In the genomic region with DNA sequence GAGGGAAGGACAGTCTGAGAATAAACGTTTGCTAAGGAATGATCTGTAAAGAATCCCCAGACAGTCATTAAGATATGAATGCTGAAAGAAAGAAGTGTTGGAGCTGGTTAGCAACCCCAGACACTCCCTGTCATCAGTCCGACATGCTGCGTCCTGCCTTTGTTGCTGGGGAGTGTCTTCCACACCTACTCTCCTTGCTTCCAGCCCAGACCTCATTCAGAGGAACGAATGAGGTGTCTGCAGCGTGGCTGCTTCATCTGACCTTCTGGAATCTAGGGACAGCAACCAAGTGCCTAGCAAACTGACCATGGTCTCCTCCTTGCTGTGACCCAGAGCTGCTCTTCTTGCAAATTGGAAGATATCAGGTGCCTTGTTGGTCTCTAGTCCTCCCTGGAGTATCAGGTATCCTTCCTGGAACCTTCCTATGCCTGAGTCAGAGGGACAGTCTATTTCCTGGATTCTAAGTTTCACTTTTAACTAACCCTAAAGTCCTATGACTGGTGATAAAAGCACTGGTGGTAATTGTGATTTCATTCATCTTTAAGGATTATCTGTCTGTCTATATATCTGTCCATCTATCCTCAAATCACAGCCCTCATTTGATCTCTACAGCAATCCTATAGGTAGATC, we compare ENCODE assay signal across 20 cellular contexts. TPM values are rescaled to one million over a fixed set of nuclear protein-coding genes. Genes with fewer than 3 reads are reported as not detected.
DNase-seq lines count a peak whose midpoint lies in the region; ATAC-seq and TF ChIP-seq lines count a peak whose summit lies in the region.
"Had no signal": no experiment of that assay in that cellular context is flagged by ENCODE, and none has a peak within 500 bp of the region (broad histone marks: within the 10 kb centered on the region; RNA-seq: fewer than 3 reads in every experiment).

No MANE protein-coding gene starts in this region.

- H3K27me3 ChIP-seq in MM.1S (replicated peaks; ENCODE audit: insufficient read depth, low read length) = no peaks in the 10 kb centered on the region
- H3K27me3 ChIP-seq in osteoblast (ENCODE audit: insufficient read depth, low read length) = no peaks in the 10 kb centered on the region
- H3K27me3 ChIP-seq: body of pancreas had no signal

- H3K4me2 ChIP-seq in MM.1S (ENCODE audit: low read depth, low read length) = peak overlapping the region; percentile 13; the same call in 1 of the 2 replicates
- peak overlapping the region; percentile 46 for H3K4me2 ChIP-seq in osteoblast (ENCODE audit: insufficient read depth, low read length)

- ATAC-seq in GM19035 (IDR thresholded peaks at IDR 0.05; ENCODE audit: unreplicated experiment) = no peak
- ATAC-seq: activated CD4-positive, alpha-beta T cell treated with anti-CD3 and anti-CD28 coated beads for 36 hours; body of pancreas; lower lobe of right lung; naive thymus-derived CD8-positive, alpha-beta T cell; stimulated activated naive CD8-positive, alpha-beta T cell treated with anti-CD3 and anti-CD28 coated beads, Interleukin-15, amount 100 ng/mL, for 72 hours had no signal

- H2AFZ ChIP-seq in MM.1S (ENCODE audit: low read length) (no peak overlapping the region), osteoblast (ENCODE audit: low read length) (no peak overlapping the region)

- DNase-seq in DMS53 treated with DMSO at 0.1 percent for 48 hours (lab: John Stamatoyannopoulos, UW; ENCODE audit: unreplicated experiment) (peak; percentile 70), MM.1S (no peak), epithelial cell of prostate (ENCODE audit: low read depth, low spot score) (peak; percentile 64), osteoblast (ENCODE audit: insufficient read length, low spot score, missing footprints) (peak; percentile 25), GOT3 (lab: John Stamatoyannopoulos, UW) (no peak), SIG-M5 treated with dmso at 0.1 percent for 504 hours (lab: John Stamatoyannopoulos, UW; ENCODE audit: unreplicated experiment) (no peak)
- DNase-seq: activated CD4-positive, alpha-beta T cell treated with anti-CD3 and anti-CD28 coated beads for 36 hours; activated CD8-positive, alpha-beta memory T cell treated with anti-CD3 and anti-CD28 coated beads, Interleukin-2, amount 50 U/mL, for 48 hours; activated naive CD4-positive, alpha-beta T cell treated with anti-CD3 and anti-CD28 coated beads for 36 hours; body of pancreas; dermis blood vessel endothelial cell; lower lobe of right lung; naive thymus-derived CD8-positive, alpha-beta T cell; NCI-H1930; SIG-M5; stimulated activated CD4-positive, alpha-beta T cell treated with anti-CD3 and anti-CD28 coated beads, Interleukin-15, amount 100 ng/mL, for 24 hours; stimulated activated naive CD8-positive, alpha-beta T cell treated with anti-CD3 and anti-CD28 coated beads, Interleukin-15, amount 100 ng/mL, for 72 hours; T1000 had no signal

- H3K36me3 ChIP-seq in MM.1S (replicated peaks; ENCODE audit: insufficient read depth, low read length) (no peaks in the 10 kb centered on the region), osteoblast (ENCODE audit: insufficient read depth, low read length) (no peaks in the 10 kb centered on the region)
- H3K36me3 ChIP-seq: lower lobe of right lung had no signal

- H3K4me3 ChIP-seq in MM.1S (ENCODE audit: low read length) (no peak overlapping the region), osteoblast (ENCODE audit: insufficient read depth, low read length) (no peak overlapping the region)
- H3K4me3 ChIP-seq: body of pancreas, lower lobe of right lung had no signal

- H3K27ac ChIP-seq in MM.1S (ENCODE audit: low read length) (no peak overlapping the region), epithelial cell of prostate (peak overlapping the region; percentile 63), osteoblast (ENCODE audit: low read depth, low read length) (no peak overlapping the region)
- H3K27ac ChIP-seq: body of pancreas, lower lobe of right lung had no signal

- H3K9ac ChIP-seq in MM.1S (ENCODE audit: low read length) = no peak overlapping the region

- H3K79me2 ChIP-seq in MM.1S (ENCODE audit: low read length) (no peaks in the 10 kb centered on the region), osteoblast (ENCODE audit: insufficient read depth, low read length) (peaks cover 5% of the 10 kb centered on the region)

- H3K9me3 ChIP-seq in MM.1S (replicated peaks; ENCODE audit: insufficient read depth, low read length) (no peaks in the 10 kb centered on the region), osteoblast (ENCODE audit: low read depth, low read length) (no peaks in the 10 kb centered on the region)
- H3K9me3 ChIP-seq: body of pancreas, lower lobe of right lung had no signal

- H3K4me1 ChIP-seq in MM.1S (ENCODE audit: low read length) = no peaks in the 10 kb centered on the region
- peaks cover 4% of the 10 kb centered on the region for H3K4me1 ChIP-seq in osteoblast (ENCODE audit: insufficient read depth, low read length)
- H3K4me1 ChIP-seq: lower lobe of right lung had no signal

- TF ChIP-seq CTCF in MM.1S (IDR thresholded peaks at IDR 0.05; ENCODE audit: low read length) (no peak), osteoblast (IDR thresholded peaks at IDR 0.05; ENCODE audit: extremely low read depth, low read depth, low read length) (no peak)

- no peaks in the 10 kb centered on the region for H3F3A ChIP-seq in MM.1S (ENCODE audit: insufficient read depth, low read length)

- H3K9me2 ChIP-seq in MM.1S (replicated peaks; ENCODE audit: insufficient read depth, low read length) = no peaks in the 10 kb centered on the region

- H4K20me1 ChIP-seq in MM.1S (ENCODE audit: insufficient read depth, low read length) (no peaks in the 10 kb centered on the region), osteoblast (ENCODE audit: insufficient read depth, low read length) (peaks cover 16% of the 10 kb centered on the region)

RNA-seq across cellular contexts. Expression of gene NFASC, which starts 45.3 kb away (rescaled TPM):
- total RNA-seq in osteoblast = 28.6 and 36.9 TPM in 2 replicates
- total RNA-seq: HT-29; naive thymus-derived CD8-positive, alpha-beta T cell had no signal

Comparison
In these comparisons a context has a peak if more than half of its experiments do, and no peak if none do; other contexts are left out.
1. DNase-seq: peak in DMS53 treated with DMSO at 0.1 percent for 48 hours (single experiment), epithelial cell of prostate (single experiment) and osteoblast (single experiment); none in MM.1S (single experiment), GOT3 (single experiment) and SIG-M5 treated with dmso at 0.1 percent for 504 hours (single experiment).